In the genomic region with DNA sequence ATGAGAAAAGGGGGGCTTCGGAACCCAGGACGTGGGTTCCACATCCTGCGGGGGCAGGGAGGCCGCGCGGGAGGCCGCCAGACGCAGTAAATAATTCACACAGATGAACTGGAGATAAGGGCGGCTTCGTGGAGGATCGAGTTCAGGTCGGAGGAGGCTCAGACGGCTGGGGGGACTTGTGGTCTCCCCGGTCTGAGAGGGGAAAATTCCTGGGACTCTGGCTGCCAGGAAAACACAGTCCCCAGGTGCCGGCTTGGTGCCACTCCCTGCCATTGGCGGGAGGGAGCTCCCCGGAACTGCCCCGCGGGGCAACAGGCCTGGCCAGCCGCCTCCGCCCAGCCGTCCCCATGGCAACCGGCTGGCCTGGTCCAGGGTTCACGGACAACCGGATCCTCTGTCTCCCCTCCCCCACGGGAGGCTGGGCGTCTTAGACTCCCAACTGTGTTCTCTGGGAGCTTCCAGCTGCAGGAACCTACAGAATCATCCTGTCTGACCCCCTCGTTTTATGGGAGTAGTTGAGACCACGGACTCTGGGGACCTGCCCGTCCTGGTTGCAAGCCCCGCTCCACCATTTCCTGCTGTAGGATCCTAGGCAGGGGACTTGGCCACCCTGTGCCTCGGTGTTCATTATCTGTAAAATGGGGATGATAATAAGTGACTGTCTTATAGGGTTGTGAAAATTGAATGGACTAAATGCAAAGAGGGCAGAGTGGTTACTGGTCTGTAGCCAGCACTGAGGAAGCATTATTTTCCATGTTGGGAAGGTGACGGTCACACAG, we compare ENCODE assay signal across 2 cellular contexts.
TF ChIP-seq lines count a peak whose summit lies in the region.

No MANE protein-coding gene starts in this region.

TF ChIP-seq in GM23338, 12 proteins besides CTCF, POLR2A, EP300 and RAD21 (continued from another document):
- TF ChIP-seq, protein P1, sequence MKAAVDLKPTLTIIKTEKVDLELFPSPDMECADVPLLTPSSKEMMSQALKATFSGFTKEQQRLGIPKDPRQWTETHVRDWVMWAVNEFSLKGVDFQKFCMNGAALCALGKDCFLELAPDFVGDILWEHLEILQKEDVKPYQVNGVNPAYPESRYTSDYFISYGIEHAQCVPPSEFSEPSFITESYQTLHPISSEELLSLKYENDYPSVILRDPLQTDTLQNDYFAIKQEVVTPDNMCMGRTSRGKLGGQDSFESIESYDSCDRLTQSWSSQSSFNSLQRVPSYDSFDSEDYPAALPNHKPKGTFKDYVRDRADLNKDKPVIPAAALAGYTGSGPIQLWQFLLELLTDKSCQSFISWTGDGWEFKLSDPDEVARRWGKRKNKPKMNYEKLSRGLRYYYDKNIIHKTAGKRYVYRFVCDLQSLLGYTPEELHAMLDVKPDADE (IDR thresholded peaks at IDR 0.05), result no peak
- TF ChIP-seq, protein P2, sequence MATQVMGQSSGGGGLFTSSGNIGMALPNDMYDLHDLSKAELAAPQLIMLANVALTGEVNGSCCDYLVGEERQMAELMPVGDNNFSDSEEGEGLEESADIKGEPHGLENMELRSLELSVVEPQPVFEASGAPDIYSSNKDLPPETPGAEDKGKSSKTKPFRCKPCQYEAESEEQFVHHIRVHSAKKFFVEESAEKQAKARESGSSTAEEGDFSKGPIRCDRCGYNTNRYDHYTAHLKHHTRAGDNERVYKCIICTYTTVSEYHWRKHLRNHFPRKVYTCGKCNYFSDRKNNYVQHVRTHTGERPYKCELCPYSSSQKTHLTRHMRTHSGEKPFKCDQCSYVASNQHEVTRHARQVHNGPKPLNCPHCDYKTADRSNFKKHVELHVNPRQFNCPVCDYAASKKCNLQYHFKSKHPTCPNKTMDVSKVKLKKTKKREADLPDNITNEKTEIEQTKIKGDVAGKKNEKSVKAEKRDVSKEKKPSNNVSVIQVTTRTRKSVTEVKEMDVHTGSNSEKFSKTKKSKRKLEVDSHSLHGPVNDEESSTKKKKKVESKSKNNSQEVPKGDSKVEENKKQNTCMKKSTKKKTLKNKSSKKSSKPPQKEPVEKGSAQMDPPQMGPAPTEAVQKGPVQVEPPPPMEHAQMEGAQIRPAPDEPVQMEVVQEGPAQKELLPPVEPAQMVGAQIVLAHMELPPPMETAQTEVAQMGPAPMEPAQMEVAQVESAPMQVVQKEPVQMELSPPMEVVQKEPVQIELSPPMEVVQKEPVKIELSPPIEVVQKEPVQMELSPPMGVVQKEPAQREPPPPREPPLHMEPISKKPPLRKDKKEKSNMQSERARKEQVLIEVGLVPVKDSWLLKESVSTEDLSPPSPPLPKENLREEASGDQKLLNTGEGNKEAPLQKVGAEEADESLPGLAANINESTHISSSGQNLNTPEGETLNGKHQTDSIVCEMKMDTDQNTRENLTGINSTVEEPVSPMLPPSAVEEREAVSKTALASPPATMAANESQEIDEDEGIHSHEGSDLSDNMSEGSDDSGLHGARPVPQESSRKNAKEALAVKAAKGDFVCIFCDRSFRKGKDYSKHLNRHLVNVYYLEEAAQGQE (IDR thresholded peaks at IDR 0.05; ENCODE audit: unreplicated experiment), result no peak
- no peak for TF ChIP-seq ZNF114 (CRISPR knock-in tag; IDR thresholded peaks at IDR 0.05)
- no peak for TF ChIP-seq JUNB (IDR thresholded peaks at IDR 0.05; ENCODE audit: unreplicated experiment)
- TF ChIP-seq EZH2 (IDR thresholded peaks at IDR 0.05; ENCODE audit: low read depth, unreplicated experiment), result no peak
- TF ChIP-seq, protein P3, sequence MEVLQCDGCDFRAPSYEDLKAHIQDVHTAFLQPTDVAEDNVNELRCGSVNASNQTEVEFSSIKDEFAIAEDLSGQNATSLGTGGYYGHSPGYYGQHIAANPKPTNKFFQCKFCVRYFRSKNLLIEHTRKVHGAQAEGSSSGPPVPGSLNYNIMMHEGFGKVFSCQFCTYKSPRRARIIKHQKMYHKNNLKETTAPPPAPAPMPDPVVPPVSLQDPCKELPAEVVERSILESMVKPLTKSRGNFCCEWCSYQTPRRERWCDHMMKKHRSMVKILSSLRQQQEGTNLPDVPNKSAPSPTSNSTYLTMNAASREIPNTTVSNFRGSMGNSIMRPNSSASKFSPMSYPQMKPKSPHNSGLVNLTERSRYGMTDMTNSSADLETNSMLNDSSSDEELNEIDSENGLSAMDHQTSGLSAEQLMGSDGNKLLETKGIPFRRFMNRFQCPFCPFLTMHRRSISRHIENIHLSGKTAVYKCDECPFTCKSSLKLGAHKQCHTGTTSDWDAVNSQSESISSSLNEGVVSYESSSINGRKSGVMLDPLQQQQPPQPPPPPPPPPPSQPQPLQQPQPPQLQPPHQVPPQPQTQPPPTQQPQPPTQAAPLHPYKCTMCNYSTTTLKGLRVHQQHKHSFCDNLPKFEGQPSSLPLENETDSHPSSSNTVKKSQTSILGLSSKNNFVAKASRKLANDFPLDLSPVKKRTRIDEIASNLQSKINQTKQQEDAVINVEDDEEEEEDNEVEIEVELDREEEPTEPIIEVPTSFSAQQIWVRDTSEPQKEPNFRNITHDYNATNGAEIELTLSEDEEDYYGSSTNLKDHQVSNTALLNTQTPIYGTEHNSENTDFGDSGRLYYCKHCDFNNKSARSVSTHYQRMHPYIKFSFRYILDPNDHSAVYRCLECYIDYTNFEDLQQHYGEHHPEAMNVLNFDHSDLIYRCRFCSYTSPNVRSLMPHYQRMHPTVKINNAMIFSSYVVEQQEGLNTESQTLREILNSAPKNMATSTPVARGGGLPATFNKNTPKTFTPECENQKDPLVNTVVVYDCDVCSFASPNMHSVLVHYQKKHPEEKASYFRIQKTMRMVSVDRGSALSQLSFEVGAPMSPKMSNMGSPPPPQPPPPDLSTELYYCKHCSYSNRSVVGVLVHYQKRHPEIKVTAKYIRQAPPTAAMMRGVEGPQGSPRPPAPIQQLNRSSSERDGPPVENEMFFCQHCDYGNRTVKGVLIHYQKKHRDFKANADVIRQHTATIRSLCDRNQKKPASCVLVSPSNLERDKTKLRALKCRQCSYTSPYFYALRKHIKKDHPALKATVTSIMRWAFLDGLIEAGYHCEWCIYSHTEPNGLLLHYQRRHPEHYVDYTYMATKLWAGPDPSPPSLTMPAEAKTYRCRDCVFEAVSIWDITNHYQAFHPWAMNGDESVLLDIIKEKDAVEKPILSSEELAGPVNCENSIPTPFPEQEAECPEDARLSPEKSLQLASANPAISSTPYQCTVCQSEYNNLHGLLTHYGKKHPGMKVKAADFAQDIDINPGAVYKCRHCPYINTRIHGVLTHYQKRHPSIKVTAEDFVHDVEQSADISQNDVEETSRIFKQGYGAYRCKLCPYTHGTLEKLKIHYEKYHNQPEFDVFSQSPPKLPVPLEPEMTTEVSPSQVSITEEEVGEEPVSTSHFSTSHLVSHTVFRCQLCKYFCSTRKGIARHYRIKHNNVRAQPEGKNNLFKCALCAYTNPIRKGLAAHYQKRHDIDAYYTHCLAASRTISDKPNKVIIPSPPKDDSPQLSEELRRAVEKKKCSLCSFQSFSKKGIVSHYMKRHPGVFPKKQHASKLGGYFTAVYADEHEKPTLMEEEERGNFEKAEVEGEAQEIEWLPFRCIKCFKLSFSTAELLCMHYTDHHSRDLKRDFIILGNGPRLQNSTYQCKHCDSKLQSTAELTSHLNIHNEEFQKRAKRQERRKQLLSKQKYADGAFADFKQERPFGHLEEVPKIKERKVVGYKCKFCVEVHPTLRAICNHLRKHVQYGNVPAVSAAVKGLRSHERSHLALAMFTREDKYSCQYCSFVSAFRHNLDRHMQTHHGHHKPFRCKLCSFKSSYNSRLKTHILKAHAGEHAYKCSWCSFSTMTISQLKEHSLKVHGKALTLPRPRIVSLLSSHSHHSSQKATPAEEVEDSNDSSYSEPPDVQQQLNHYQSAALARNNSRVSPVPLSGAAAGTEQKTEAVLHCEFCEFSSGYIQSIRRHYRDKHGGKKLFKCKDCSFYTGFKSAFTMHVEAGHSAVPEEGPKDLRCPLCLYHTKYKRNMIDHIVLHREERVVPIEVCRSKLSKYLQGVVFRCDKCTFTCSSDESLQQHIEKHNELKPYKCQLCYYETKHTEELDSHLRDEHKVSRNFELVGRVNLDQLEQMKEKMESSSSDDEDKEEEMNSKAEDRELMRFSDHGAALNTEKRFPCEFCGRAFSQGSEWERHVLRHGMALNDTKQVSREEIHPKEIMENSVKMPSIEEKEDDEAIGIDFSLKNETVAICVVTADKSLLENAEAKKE (CRISPR knock-in tag; IDR thresholded peaks at IDR 0.05), result no peak
- TF ChIP-seq NANOG (IDR thresholded peaks at IDR 0.05; ENCODE audit: borderline replicate concordance), result no peak

TF ChIP-seq in SK-N-SH, 30 proteins besides CTCF, POLR2A, EP300 and RAD21 (continued from another document):
- TF ChIP-seq, protein P4, sequence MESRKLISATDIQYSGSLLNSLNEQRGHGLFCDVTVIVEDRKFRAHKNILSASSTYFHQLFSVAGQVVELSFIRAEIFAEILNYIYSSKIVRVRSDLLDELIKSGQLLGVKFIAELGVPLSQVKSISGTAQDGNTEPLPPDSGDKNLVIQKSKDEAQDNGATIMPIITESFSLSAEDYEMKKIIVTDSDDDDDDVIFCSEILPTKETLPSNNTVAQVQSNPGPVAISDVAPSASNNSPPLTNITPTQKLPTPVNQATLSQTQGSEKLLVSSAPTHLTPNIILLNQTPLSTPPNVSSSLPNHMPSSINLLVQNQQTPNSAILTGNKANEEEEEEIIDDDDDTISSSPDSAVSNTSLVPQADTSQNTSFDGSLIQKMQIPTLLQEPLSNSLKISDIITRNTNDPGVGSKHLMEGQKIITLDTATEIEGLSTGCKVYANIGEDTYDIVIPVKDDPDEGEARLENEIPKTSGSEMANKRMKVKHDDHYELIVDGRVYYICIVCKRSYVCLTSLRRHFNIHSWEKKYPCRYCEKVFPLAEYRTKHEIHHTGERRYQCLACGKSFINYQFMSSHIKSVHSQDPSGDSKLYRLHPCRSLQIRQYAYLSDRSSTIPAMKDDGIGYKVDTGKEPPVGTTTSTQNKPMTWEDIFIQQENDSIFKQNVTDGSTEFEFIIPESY (IDR thresholded peaks at IDR 0.05; ENCODE audit: borderline replicate concordance, low read depth), result no peak
- TF ChIP-seq, protein P5, sequence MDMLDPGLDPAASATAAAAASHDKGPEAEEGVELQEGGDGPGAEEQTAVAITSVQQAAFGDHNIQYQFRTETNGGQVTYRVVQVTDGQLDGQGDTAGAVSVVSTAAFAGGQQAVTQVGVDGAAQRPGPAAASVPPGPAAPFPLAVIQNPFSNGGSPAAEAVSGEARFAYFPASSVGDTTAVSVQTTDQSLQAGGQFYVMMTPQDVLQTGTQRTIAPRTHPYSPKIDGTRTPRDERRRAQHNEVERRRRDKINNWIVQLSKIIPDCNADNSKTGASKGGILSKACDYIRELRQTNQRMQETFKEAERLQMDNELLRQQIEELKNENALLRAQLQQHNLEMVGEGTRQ (IDR thresholded peaks at IDR 0.05; ENCODE audit: borderline replicate concordance, low read depth, low read length), result no peak
